In genomic region chr7:116522247-116522646, GRCh38 we compare ENCODE assay signal across 12 cellular contexts. TPM values are rescaled to one million over a fixed set of nuclear protein-coding genes. Genes with fewer than 3 reads are reported as not detected.
DNase-seq lines count a peak whose midpoint lies in the region; ATAC-seq and TF ChIP-seq lines count a peak whose summit lies in the region.
"Had no signal": no experiment of that assay in that cellular context is flagged by ENCODE, and none has a peak within 500 bp of the region (broad histone marks: within the 10 kb centered on the region; RNA-seq: fewer than 3 reads in every experiment).

No MANE protein-coding gene starts in this region.

- BruUV-seq in A673 (replicated peaks; lab: Mats Ljungman, UMichigan) = no TSS peak

- H3K9me3 ChIP-seq in A673 (ENCODE audit: low read depth, low read length, poor library complexity, severe bottlenecking) = no peaks in the 10 kb centered on the region
- H3K9me3 ChIP-seq: BLaER1 treated with 17β-estradiol and CSF1 and Interleukin-3, amounts not matched to agents 10 nM and 100 nM had no signal

- TF ChIP-seq EP300 in Ishikawa (IDR thresholded peaks at IDR 0.05; ENCODE audit: borderline replicate concordance) = peak; percentile 77; the same call in 1 of the 2 replicates

- DNase-seq in A673 (ENCODE audit: low spot score) (peak; percentile 91), cardiac fibroblast (ENCODE audit: low read depth in 2 of 2) (peak; percentile 91 to 94), kidney glomerular epithelial cell (lab: John Stamatoyannopoulos, UW) (peak; percentile 87), epidermal melanocyte (ENCODE audit: insufficient read length, low spot score) (no peak), erythroblast (lab: John Stamatoyannopoulos, UW) (no peak)
- DNase-seq in activated naive CD4-positive, alpha-beta T cell treated with anti-CD3 and anti-CD28 coated beads, Interleukin-2, amount 50 U/mL, for 72 hours (ENCODE audit: low spot score in 2 of 2) = no peak
- DNase-seq: hypothalamus, NCI-H446 treated with DMSO at 0.1 percent for 48 hours had no signal

- no peaks in the 10 kb centered on the region for H3K9me3 Mint-ChIP-seq in activated naive CD4-positive, alpha-beta T cell treated with anti-CD3 and anti-CD28 coated beads, Interleukin-2, amount 50 U/mL, for 72 hours

- H3K27ac ChIP-seq in A673 (ENCODE audit: low read depth, low read length, poor library complexity, severe bottlenecking) = peak overlapping the region; percentile 100
- H3K27ac ChIP-seq: BLaER1 treated with 17β-estradiol and CSF1 and Interleukin-3, amounts not matched to agents 10 nM and 100 nM had no signal

- peaks cover 0 to 10% of the 10 kb centered on the region in 2 donors for H3K36me3 Mint-ChIP-seq in activated naive CD4-positive, alpha-beta T cell treated with anti-CD3 and anti-CD28 coated beads, Interleukin-2, amount 50 U/mL, for 72 hours
- H3K36me3 Mint-ChIP-seq: activated naive CD8-positive, alpha-beta T cell had no signal

- TF ChIP-seq POLR2A in erythroblast (IDR thresholded peaks at IDR 0.05; ENCODE audit: low read length) = no peak

- intact Hi-C loops in A673 (cut with micrococcal nuclease; ENCODE audit: unreplicated experiment) = loop anchor here (1.0 to 5.0 kb wide), 4 partner anchors 54 to 350 kb away; no protein-coding TSS in a partner anchor

- TF ChIP-seq CTCF in A673 (conservative IDR thresholded peaks at IDR 0.05; ENCODE audit: low read depth, low read length) (no peak), cardiac fibroblast (IDR thresholded peaks at IDR 0.05; ENCODE audit: low read depth, low read length) (no peak)

- peaks cover 68% of the 10 kb centered on the region for H3K4me1 ChIP-seq in A673 (ENCODE audit: insufficient read depth, low read length, poor library complexity, severe bottlenecking)

- no peak for TF ChIP-seq RAD21 in Ishikawa (IDR thresholded peaks at IDR 0.05; ENCODE audit: low read depth)

- no peak overlapping the region for H3K4me3 ChIP-seq in A673 (ENCODE audit: low read depth, low read length, poor library complexity, severe bottlenecking)
- no peak overlapping the region for H3K4me3 ChIP-seq in cardiac fibroblast (replicated peaks in 1 of 2; ENCODE audit: low read depth in 2 of 2, low read length in 2 of 2)
- H3K4me3 ChIP-seq: BLaER1 treated with 17β-estradiol and CSF1 and Interleukin-3, amounts not matched to agents 10 nM and 100 nM had no signal

- H3K27me3 ChIP-seq in A673 (replicated peaks; ENCODE audit: insufficient read depth, low read depth, low read length, poor library complexity) = no peaks in the 10 kb centered on the region

- POLR2A ChIA-PET in A673 (lab: Charles Lee; ENCODE audit: low non-redundant PET) = interaction anchor here (0.6 to 1.5 kb wide), 2 partner anchors 54 to 264 kb away, joined by 3 to 25 read pairs; no protein-coding TSS in a partner anchor

- CTCF ChIA-PET in A673 (lab: Charles Lee) = interaction anchor here (1.3 kb wide), 1 partner anchor 280 kb away, joined by 5 read pairs; no protein-coding TSS in a partner anchor

- peaks cover 11% of the 10 kb centered on the region for H3K36me3 ChIP-seq in A673 (ENCODE audit: insufficient read depth, low read length, poor library complexity, severe bottlenecking)
- H3K36me3 ChIP-seq: BLaER1 treated with 17β-estradiol and CSF1 and Interleukin-3, amounts not matched to agents 10 nM and 100 nM had no signal

- no peak for ATAC-seq in activated naive CD4-positive, alpha-beta T cell treated with anti-CD3 and anti-CD28 coated beads, Interleukin-2, amount 50 U/mL, for 72 hours
- ATAC-seq in HG02870 (IDR thresholded peaks at IDR 0.05; ENCODE audit: unreplicated experiment) = no peak

- H3K27ac Mint-ChIP-seq in activated naive CD4-positive, alpha-beta T cell treated with anti-CD3 and anti-CD28 coated beads, Interleukin-2, amount 50 U/mL, for 72 hours = no peak overlapping the region
- H3K27ac Mint-ChIP-seq: activated naive CD8-positive, alpha-beta T cell had no signal

TF ChIP-seq in Ishikawa, 13 proteins besides CTCF, POLR2A, EP300 and RAD21:
- TF ChIP-seq TAF1 (IDR thresholded peaks at IDR 0.05; ENCODE audit: low read depth) = no peak
- TF ChIP-seq CEBPB (IDR thresholded peaks at IDR 0.05) = no peak; the same call in 1 of the 2 replicates
- TF ChIP-seq, protein P1, sequence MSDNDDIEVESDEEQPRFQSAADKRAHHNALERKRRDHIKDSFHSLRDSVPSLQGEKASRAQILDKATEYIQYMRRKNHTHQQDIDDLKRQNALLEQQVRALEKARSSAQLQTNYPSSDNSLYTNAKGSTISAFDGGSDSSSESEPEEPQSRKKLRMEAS (IDR thresholded peaks at IDR 0.05) = no peak; the same call in 1 of the 2 replicates
- no peak; the same call in 1 of the 2 replicates for TF ChIP-seq NFIC (IDR thresholded peaks at IDR 0.05)
- TF ChIP-seq CREB1 (IDR thresholded peaks at IDR 0.05; ENCODE audit: low read depth) = no peak
- TF ChIP-seq EGR1 (IDR thresholded peaks at IDR 0.05) = no peak
- TF ChIP-seq, protein P2, sequence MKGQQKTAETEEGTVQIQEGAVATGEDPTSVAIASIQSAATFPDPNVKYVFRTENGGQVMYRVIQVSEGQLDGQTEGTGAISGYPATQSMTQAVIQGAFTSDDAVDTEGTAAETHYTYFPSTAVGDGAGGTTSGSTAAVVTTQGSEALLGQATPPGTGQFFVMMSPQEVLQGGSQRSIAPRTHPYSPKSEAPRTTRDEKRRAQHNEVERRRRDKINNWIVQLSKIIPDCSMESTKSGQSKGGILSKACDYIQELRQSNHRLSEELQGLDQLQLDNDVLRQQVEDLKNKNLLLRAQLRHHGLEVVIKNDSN (IDR thresholded peaks at IDR 0.05) = no peak
- peak; percentile 54; the same call in 1 of the 2 replicates for TF ChIP-seq FOXM1 (IDR thresholded peaks at IDR 0.05; ENCODE audit: borderline replicate concordance, low read depth)
- peak; percentile 63 for TF ChIP-seq TCF12 (IDR thresholded peaks at IDR 0.05; ENCODE audit: low read depth)
- no peak for TF ChIP-seq ZBTB7A (IDR thresholded peaks at IDR 0.05; ENCODE audit: low read depth)
- TF ChIP-seq TEAD4 (IDR thresholded peaks at IDR 0.05) = peak; percentile 85
- no peak for TF ChIP-seq YY1 (IDR thresholded peaks at IDR 0.05; ENCODE audit: low read depth)

RNA-seq across cellular contexts. Expression of gene CAV1, which starts 2.6 kb away (rescaled TPM):
- 1,757 and 2,074 TPM in 2 replicates for total RNA-seq in A673 (2021)
- not detected for total RNA-seq in activated naive CD4-positive, alpha-beta T cell treated with anti-CD3 and anti-CD28 coated beads, Interleukin-2, amount 50 U/mL, for 72 hours

RNA-seq across cellular contexts. Expression of gene CAV2, which starts 22.7 kb away (rescaled TPM):
- 265 and 286 TPM in 2 replicates for total RNA-seq in A673 (2021)
- total RNA-seq in activated naive CD4-positive, alpha-beta T cell treated with anti-CD3 and anti-CD28 coated beads, Interleukin-2, amount 50 U/mL, for 72 hours = under 1 TPM in 1 of 2 donors, not detected in 1; 0.12 TPM

Comparison
In these comparisons a context has a peak if more than half of its experiments do, and no peak if none do; other contexts are left out.
1. DNase-seq: peak in A673 (single experiment), cardiac fibroblast (2 of 2) and kidney glomerular epithelial cell (single experiment); none in activated naive CD4-positive, alpha-beta T cell treated with anti-CD3 and anti-CD28 coated beads, Interleukin-2, amount 50 U/mL, for 72 hours (0 of 2), epidermal melanocyte (single experiment) and erythroblast (0 of 2).
2. RNA of gene CAV1, which starts 2.6 kb away (total RNA-seq): 1,757 to 2,074 TPM in A673; not detected in activated naive CD4-positive, alpha-beta T cell treated with anti-CD3 and anti-CD28 coated beads, Interleukin-2, amount 50 U/mL, for 72 hours; every median in the first group is over 1,000 times any median in the second.
3. RNA of gene CAV2, which starts 22.7 kb away (total RNA-seq): 265 to 286 TPM in A673; 0.12 TPM in activated naive CD4-positive, alpha-beta T cell treated with anti-CD3 and anti-CD28 coated beads, Interleukin-2, amount 50 U/mL, for 72 hours; every median in the first group is over 100 times any median in the second.